Comparison of ENCODE assay signal across 8 cellular contexts in the genomic region with DNA sequence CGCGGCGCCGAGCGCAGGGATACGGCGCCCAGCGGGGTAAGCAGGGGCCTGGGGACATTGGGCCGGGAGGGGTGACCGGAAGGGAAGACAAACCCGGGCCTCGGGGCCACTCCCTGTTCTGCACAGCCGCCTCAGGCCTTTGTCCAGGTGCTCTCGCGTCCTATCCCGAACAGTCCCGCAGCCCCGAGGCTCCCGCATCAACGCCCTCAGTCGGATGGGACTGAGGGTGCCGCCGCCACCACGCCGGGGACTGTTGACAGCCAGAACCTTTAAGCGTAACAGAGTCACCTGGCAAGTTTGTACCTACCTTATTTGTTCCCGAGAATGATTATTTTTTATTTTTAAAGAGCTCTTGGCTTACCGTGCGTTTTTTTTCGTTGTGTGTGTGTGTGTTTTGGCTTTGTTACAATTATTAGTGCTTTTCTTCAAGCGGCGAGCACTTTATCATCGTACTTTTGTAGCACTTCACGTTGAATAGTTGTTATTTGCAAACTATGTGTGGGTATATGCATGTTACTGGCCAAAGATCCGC. TPM values are rescaled to one million over a fixed set of nuclear protein-coding genes. Genes with fewer than 3 reads are reported as not detected.
DNase-seq lines count a peak whose midpoint lies in the region; ATAC-seq and TF ChIP-seq lines count a peak whose summit lies in the region.

No MANE protein-coding gene starts in this region.

- no peaks in the 10 kb centered on the region for H3K9me3 Mint-ChIP-seq in effector memory CD8-positive, alpha-beta T cell
- no peaks in the 10 kb centered on the region for H3K9me3 Mint-ChIP-seq in natural killer cell

- peaks cover 37 to 39% of the 10 kb centered on the region in 2 donors for H3K4me1 Mint-ChIP-seq in effector memory CD8-positive, alpha-beta T cell (ENCODE audit: low read depth in 2 of 2)
- H3K4me1 Mint-ChIP-seq in natural killer cell = peaks cover 40 to 49% of the 10 kb centered on the region in 2 donors

- H3K27ac Mint-ChIP-seq in effector memory CD8-positive, alpha-beta T cell = peak overlapping the region; percentile 94
- H3K27ac Mint-ChIP-seq in natural killer cell = peak overlapping the region; percentile 80 to 89

- intact Hi-C loops in Right ventricle myocardium inferior (cut with DNase I) = loop anchor here (10.0 kb wide), 1 partner anchor 152 kb away; the partner anchor contains the start of genes XRCC3 and ZFYVE21
- intact Hi-C loops in cardiac septum (cut with DNase I) = no loop called here
- intact Hi-C loops in natural killer cell (cut with micrococcal nuclease) = no loop called here
- intact Hi-C loops in posterior vena cava (cut with DNase I) = loop anchor here in 1 of 2 donors (5.0 kb wide), 1 partner anchor 931 kb away; no protein-coding TSS in a partner anchor

- peak; percentile 53 for ATAC-seq in Right ventricle myocardium inferior
- peak; percentile 25 for ATAC-seq in HG03108 (IDR thresholded peaks at IDR 0.05; ENCODE audit: unreplicated experiment)
- peak; percentile 12 for ATAC-seq in effector memory CD8-positive, alpha-beta T cell (replicated peaks)
- ATAC-seq in natural killer cell = peak; percentile 28 to 52 (median 29)

- no peaks in the 10 kb centered on the region for H3K27me3 Mint-ChIP-seq in effector memory CD8-positive, alpha-beta T cell
- no peaks in the 10 kb centered on the region for H3K27me3 Mint-ChIP-seq in natural killer cell (ENCODE audit: low read depth in 2 of 2)

- no peak for TF ChIP-seq CTCF in natural killer cell (IDR thresholded peaks at IDR 0.05)

- peaks cover 43% of the 10 kb centered on the region for H3K36me3 Mint-ChIP-seq in effector memory CD8-positive, alpha-beta T cell (ENCODE audit: insufficient read depth)
- no peaks in the 10 kb centered on the region for H3K36me3 Mint-ChIP-seq in natural killer cell

- DNase-seq in Right ventricle myocardium inferior (ENCODE audit: missing footprints) (no peak), cardiac septum (ENCODE audit: low spot score) (no peak), RKO (ENCODE audit: low spot score) (peak; percentile 77), natural killer cell (no peak), posterior vena cava (ENCODE audit: low spot score) (no peak), NCI-H2171 (lab: John Stamatoyannopoulos, UW) (no peak)
- no peak for DNase-seq in effector memory CD8-positive, alpha-beta T cell

- peak overlapping the region; percentile 95 to 98 for H3K4me3 Mint-ChIP-seq in effector memory CD8-positive, alpha-beta T cell
- H3K4me3 Mint-ChIP-seq in natural killer cell = peak overlapping the region; percentile 98

RNA-seq across cellular contexts. Expression of gene COA8, which starts 0.4 kb away (rescaled TPM):
- total RNA-seq in Right ventricle myocardium inferior (49.3 TPM), cardiac septum (43.8 TPM), natural killer cell (10 to 100 TPM; 22.2 to 32.0 (median 24.9) TPM), posterior vena cava (10 to 100 TPM; 33.9 to 40.3 TPM)

RNA-seq across cellular contexts. Expression of gene BAG5, which starts 0.7 kb away (rescaled TPM):
- total RNA-seq in Right ventricle myocardium inferior = 16.1 TPM
- 20.1 TPM for total RNA-seq in cardiac septum
- total RNA-seq in natural killer cell = 10 to 100 TPM; 36.1 to 48.0 (median 47.0) TPM
- total RNA-seq in posterior vena cava = 10 to 100 TPM; 29.0 to 30.4 TPM

RNA-seq across cellular contexts. Expression of gene TRMT61A, which starts 34.2 kb away (rescaled TPM):
- total RNA-seq in Right ventricle myocardium inferior (5.6 TPM), cardiac septum (5.2 TPM), natural killer cell (1 to 10 TPM; 8.1 to 9.4 (median 9.1) TPM), posterior vena cava (10 to 100 TPM; 16.2 to 18.0 TPM)

RNA-seq across cellular contexts. Expression of gene CKB, which starts 40.5 kb away (rescaled TPM):
- total RNA-seq in Right ventricle myocardium inferior (577 TPM), cardiac septum (327 TPM), natural killer cell (10 to 100 TPM in 1 of 3 donors, 1 to 10 TPM in 2; 4.0 to 37.4 (median 9.0) TPM), posterior vena cava (100 to 1,000 TPM; 354 to 709 TPM)
